17 cellular contexts compared by ENCODE assay signal in genomic region chr2:237152361-237152760, GRCh38.
DNase-seq lines count a peak whose midpoint lies in the region; ATAC-seq and FAIRE-seq lines count a peak whose summit lies in the region.
"Had no signal": no experiment of that assay in that cellular context is flagged by ENCODE, and none has a peak within 500 bp of the region (broad histone marks: within the 10 kb centered on the region; RNA-seq: fewer than 3 reads in every experiment).

No MANE protein-coding gene starts in this region.

- DNase-seq in H4 (ENCODE audit: low spot score) (peak; percentile 84), RCC 7860 (ENCODE audit: low spot score) (peak; percentile 21), fibroblast of gingiva (ENCODE audit: low read depth) (peak; percentile 86), ureter (ENCODE audit: low spot score) (peak; percentile 5), COLO829 (ENCODE audit: low spot score) (no peak), NCI-H1436 (lab: John Stamatoyannopoulos, UW) (no peak), dermis blood vessel endothelial cell (no peak)
- DNase-seq in activated naive CD4-positive, alpha-beta T cell treated with anti-CD3 and anti-CD28 coated beads, Interleukin-2, amount 50 U/mL, for 72 hours (ENCODE audit: low spot score in 2 of 2), result no peak
- DNase-seq: CD8-positive, alpha-beta memory T cell; HCEC 1CT; HFFc6 had no signal

- H3K27ac Mint-ChIP-seq in activated naive CD4-positive, alpha-beta T cell treated with anti-CD3 and anti-CD28 coated beads, Interleukin-2, amount 50 U/mL, for 72 hours, result no peak overlapping the region
- H3K27ac Mint-ChIP-seq: HFFc6 had no signal

- peaks cover 0 to 8% of the 10 kb centered on the region in 2 donors for H3K9me3 Mint-ChIP-seq in activated naive CD4-positive, alpha-beta T cell treated with anti-CD3 and anti-CD28 coated beads, Interleukin-2, amount 50 U/mL, for 72 hours

- peaks cover 0 to 10% of the 10 kb centered on the region in 2 donors for H3K36me3 Mint-ChIP-seq in activated naive CD4-positive, alpha-beta T cell treated with anti-CD3 and anti-CD28 coated beads, Interleukin-2, amount 50 U/mL, for 72 hours

- no peak for ATAC-seq in activated naive CD4-positive, alpha-beta T cell treated with anti-CD3 and anti-CD28 coated beads, Interleukin-2, amount 50 U/mL, for 72 hours
- ATAC-seq: A549, HepG2 had no signal

- no peak for FAIRE-seq in RCC 7860 (lab: Jason Lieb, UNC)
- FAIRE-seq: A549, G401.6, GM12891, H1, HepG2, HTR-8/SVneo had no signal

Comparison
In these comparisons a context has a peak if more than half of its experiments do, and no peak if none do; other contexts are left out.
1. DNase-seq: peak in H4 (single experiment), RCC 7860 (single experiment), fibroblast of gingiva (single experiment) and ureter (single experiment); none in COLO829 (single experiment), NCI-H1436 (single experiment), dermis blood vessel endothelial cell (single experiment) and activated naive CD4-positive, alpha-beta T cell treated with anti-CD3 and anti-CD28 coated beads, Interleukin-2, amount 50 U/mL, for 72 hours (0 of 2).